In the genomic region with DNA sequence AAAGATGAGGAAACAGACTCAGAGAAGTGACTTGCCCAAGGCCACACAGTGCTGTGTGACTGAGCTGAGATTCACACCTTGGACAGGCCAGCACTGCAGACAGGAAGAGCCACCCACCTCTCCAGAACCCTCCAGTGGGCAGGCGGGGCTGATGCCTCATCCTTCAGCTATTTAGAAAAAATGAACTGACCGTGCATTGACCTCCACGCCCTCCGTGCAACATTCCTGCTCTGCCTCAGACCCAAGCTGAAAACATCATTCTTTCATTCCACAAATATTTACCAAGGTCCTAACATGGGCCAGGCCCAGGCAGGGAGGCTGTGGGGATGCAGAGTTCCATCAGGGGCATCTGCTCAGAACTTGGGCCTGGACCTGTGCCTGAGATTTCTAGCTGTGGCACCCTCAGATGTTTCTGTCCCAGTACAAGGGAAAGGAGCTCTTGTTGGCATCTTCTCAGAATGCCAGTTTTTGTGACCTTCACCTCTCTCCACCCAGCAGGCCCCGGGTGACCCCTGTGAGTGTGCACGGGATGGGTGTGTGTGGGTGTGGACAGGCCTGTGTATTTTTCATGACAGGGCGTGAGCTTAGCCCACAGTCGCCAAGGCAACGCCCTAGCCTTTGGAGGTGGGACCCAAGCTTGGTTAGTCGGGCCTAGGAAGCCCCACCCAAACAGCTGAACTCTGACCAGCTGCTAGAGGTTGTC, we compare ENCODE assay signal across 9 cellular contexts. TPM values are rescaled to one million over a fixed set of nuclear protein-coding genes. Genes with fewer than 3 reads are reported as not detected.
DNase-seq lines count a peak whose midpoint lies in the region; ATAC-seq and TF ChIP-seq lines count a peak whose summit lies in the region.
"Had no signal": no experiment of that assay in that cellular context is flagged by ENCODE, and none has a peak within 500 bp of the region (broad histone marks: within the 10 kb centered on the region; RNA-seq: fewer than 3 reads in every experiment).

No MANE protein-coding gene starts in this region.

- no peaks in the 10 kb centered on the region for H3K27me3 ChIP-seq in suprapubic skin

- WGBS in suprapubic skin, result 24% methylated on average over 10 of the region's 10 CpGs

- H3K4me3 Mint-ChIP-seq in brain, result no peak overlapping the region

- H3K27ac ChIP-seq in suprapubic skin, result peak overlapping the region; percentile 86

- H3K9me3 ChIP-seq in suprapubic skin, result no peaks in the 10 kb centered on the region

- peak overlapping the region in 3 of 5 experiments; percentile 80 to 89 (median 87) for H3K27ac Mint-ChIP-seq in brain

- H3K4me1 ChIP-seq in suprapubic skin, result peaks cover 89% of the 10 kb centered on the region

- H3K9me3 Mint-ChIP-seq in brain, result no peaks in the 10 kb centered on the region

- TF ChIP-seq CTCF in AG10803 (conservative IDR thresholded peaks at IDR 0.05; ENCODE audit: low read length), result no peak
- no peak for TF ChIP-seq CTCF in brain (conservative IDR thresholded peaks at IDR 0.05)
- TF ChIP-seq CTCF in suprapubic skin (IDR thresholded peaks at IDR 0.05), result no peak

- TF ChIP-seq EP300 in suprapubic skin (IDR thresholded peaks at IDR 0.05), result peak; percentile 59

- ATAC-seq in HG02852 (IDR thresholded peaks at IDR 0.05; ENCODE audit: unreplicated experiment) (no peak), HG03565 (IDR thresholded peaks at IDR 0.05; ENCODE audit: unreplicated experiment) (no peak), GM18519 (IDR thresholded peaks at IDR 0.05; ENCODE audit: low FRiP score, unreplicated experiment) (no peak)

- no peak for TF ChIP-seq POLR2A in suprapubic skin (IDR thresholded peaks at IDR 0.05)

- H3K27me3 Mint-ChIP-seq in brain, result no peaks in the 10 kb centered on the region

- H3K4me3 ChIP-seq in AG10803 (ENCODE audit: low read length), result no peak overlapping the region
- H3K4me3 ChIP-seq in suprapubic skin, result no peak overlapping the region

- H3K36me3 Mint-ChIP-seq in brain, result no peaks in the 10 kb centered on the region

- no peaks in the 10 kb centered on the region for H3K36me3 ChIP-seq in suprapubic skin

- peak; percentile 99 for DNase-seq in AG10803 (ENCODE audit: low read depth)
- peak; percentile 58 for DNase-seq in HuH-7.5 (ENCODE audit: low spot score)
- DNase-seq in left kidney (ENCODE audit: low read depth, low spot score), result peak; percentile 77
- DNase-seq in suprapubic skin (ENCODE audit: low spot score in 2 of 2), result peak; percentile 91 to 92

- H3K4me1 Mint-ChIP-seq in brain, result peaks cover 24% of the 10 kb centered on the region

RNA-seq across cellular contexts. Expression of gene VSIR, which starts 6.5 kb away (rescaled TPM):
- polyA plus RNA-seq in brain (ENCODE audit: insufficient read depth, low read depth, low replicate concordance), result 36.9 TPM
- total RNA-seq in suprapubic skin, result 10 to 100 TPM; 16.3 to 50.7 (median 33.6) TPM

RNA-seq across cellular contexts. Expression of gene C10orf105, which starts 47.3 kb away (rescaled TPM):
- 3.3 TPM for polyA plus RNA-seq in brain (ENCODE audit: insufficient read depth, low read depth, low replicate concordance)
- total RNA-seq in suprapubic skin, result under 1 TPM in 2 of 4 donors, not detected in 2; 0.17 to 0.48 TPM
- total RNA-seq: glomerular endothelial cell had no signal
